1 cellular context compared by ENCODE assay signal in genomic region chr11:104259121-104259610, GRCh38.
TF ChIP-seq lines count a peak whose summit lies in the region.

No MANE protein-coding gene starts in this region.

TF ChIP-seq in GM23338, 12 proteins besides CTCF, POLR2A, EP300 and RAD21 (continued from another document):
- no peak for TF ChIP-seq ZNF462 (CRISPR knock-in tag; IDR thresholded peaks at IDR 0.05)
- no peak for TF ChIP-seq ETS1 (IDR thresholded peaks at IDR 0.05)
- TF ChIP-seq JUNB (IDR thresholded peaks at IDR 0.05; ENCODE audit: unreplicated experiment), result no peak
- TF ChIP-seq POLR2AphosphoS5 (IDR thresholded peaks at IDR 0.05; ENCODE audit: low read depth), result no peak
- TF ChIP-seq STAT1 (IDR thresholded peaks at IDR 0.05; ENCODE audit: unreplicated experiment), result no peak
